Comparison of ENCODE assay signal across 32 cellular contexts in genomic region chr2:239973392-239973791, GRCh38. TPM values are rescaled to one million over a fixed set of nuclear protein-coding genes. Genes with fewer than 3 reads are reported as not detected.
"Had no signal": no experiment of that assay in that cellular context is flagged by ENCODE, and none has a peak within 500 bp of the region (broad histone marks: within the 10 kb centered on the region; RNA-seq: fewer than 3 reads in every experiment).

No MANE protein-coding gene starts in this region.

- FAIRE-seq: astrocyte, islet of Langerhans, pancreas had no signal

- H3K4me1 Mint-ChIP-seq: activated T-helper 17 cell treated with anti-CD3 and anti-CD28 coated beads, Interleukin-2, amount 50 U/mL, for 72 hours; endodermal cell; WTC11 had no signal

- H3K27ac Mint-ChIP-seq: activated CD8-positive, alpha-beta T cell treated with anti-CD3 and anti-CD28 coated beads for 36 hours; activated T-helper 17 cell treated with anti-CD3 and anti-CD28 coated beads, Interleukin-2, amount 50 U/mL, for 72 hours; dendritic cell treated with granulocyte-macrophage colony-stimulating factor and Interleukin-4, amounts not matched to agents 40 ng/mL and 50 ng/mL, for 4 days; endodermal cell; T-helper 17 cell; type B pancreatic cell; WTC11 had no signal

- DNase-seq: activated CD4-positive, alpha-beta T cell treated with anti-CD3 and anti-CD28 coated beads for 1 hour; activated CD4-positive, alpha-beta T cell treated with anti-CD3 and anti-CD28 coated beads, Interleukin-2, amount 50 U/mL, for 1 hour; activated CD8-positive, alpha-beta T cell treated with anti-CD3 and anti-CD28 coated beads for 36 hours; activated gamma-delta T cell treated with Interleukin-2 at 50 U/mL for 16 hours; activated naive CD4-positive, alpha-beta T cell treated with anti-CD3 and anti-CD28 coated beads, Interleukin-2, amount 50 U/mL, for 16 hours; activated T-cell treated with anti-CD3 and anti-CD28 coated beads, Interleukin-2, amount 50 U/mL, for 4 hours; amniotic stem cell; central memory CD4-positive, alpha-beta T cell; endodermal cell; esophagus squamous epithelium; gastrocnemius medialis; glutamatergic neuron; left lung; naive B cell; pancreas; spleen; stimulated activated CD4-positive, alpha-beta T cell treated with anti-CD3 and anti-CD28 coated beads, Interleukin-2, amount 100 ng/mL, for 48 hours; stimulated activated naive CD4-positive, alpha-beta T cell treated with Interleukin-2 at 50 U/mL for 16 hours; T-helper 17 cell; T1000 had no signal

- H3K4me3 Mint-ChIP-seq: activated CD8-positive, alpha-beta T cell treated with anti-CD3 and anti-CD28 coated beads for 36 hours; activated T-cell treated with anti-CD3 and anti-CD28 coated beads, Interleukin-2, amount 50 U/mL, for 4 hours; activated T-helper 17 cell treated with anti-CD3 and anti-CD28 coated beads, Interleukin-2, amount 50 U/mL, for 72 hours; dendritic cell treated with granulocyte-macrophage colony-stimulating factor and Interleukin-4, amounts not matched to agents 40 ng/mL and 50 ng/mL, for 4 days; endodermal cell; naive B cell; T-helper 17 cell; type B pancreatic cell; WTC11 had no signal

- H3K9me3 ChIP-seq: pancreas had no signal

- ATAC-seq: activated CD8-positive, alpha-beta T cell treated with anti-CD3 and anti-CD28 coated beads for 36 hours; activated T-cell treated with anti-CD3 and anti-CD28 coated beads, Interleukin-2, amount 50 U/mL, for 4 hours; activated T-helper 17 cell treated with anti-CD3 and anti-CD28 coated beads, Interleukin-2, amount 50 U/mL, for 72 hours; gastrocnemius medialis; left lung; pancreas; T-helper 17 cell; WTC11 had no signal

- H3K27me3 ChIP-seq: esophagus squamous epithelium, gastrocnemius medialis, left lung, pancreas, right atrium auricular region, spleen had no signal

- H3K4me1 ChIP-seq: left lung, pancreas had no signal

- H3K27ac ChIP-seq: epithelial cell of prostate, esophagus squamous epithelium, gastrocnemius medialis, left lung, pancreas, spleen, thoracic aorta had no signal

- H3K27me3 Mint-ChIP-seq: activated CD8-positive, alpha-beta T cell treated with anti-CD3 and anti-CD28 coated beads for 36 hours; activated T-helper 17 cell treated with anti-CD3 and anti-CD28 coated beads, Interleukin-2, amount 50 U/mL, for 72 hours; dendritic cell treated with granulocyte-macrophage colony-stimulating factor and Interleukin-4, amounts not matched to agents 40 ng/mL and 50 ng/mL, for 4 days; naive B cell; T-helper 17 cell; type B pancreatic cell had no signal

- H3K4me3 ChIP-seq: esophagus squamous epithelium, gastrocnemius medialis, left lung, lung, pancreas, right atrium auricular region, spleen, thoracic aorta had no signal

RNA-seq across cellular contexts. Expression of gene OR6B2, which starts 56.8 kb away (rescaled TPM):
- total RNA-seq: activated CD8-positive, alpha-beta T cell treated with anti-CD3 and anti-CD28 coated beads for 36 hours; activated T-cell treated with anti-CD3 and anti-CD28 coated beads, Interleukin-2, amount 50 U/mL, for 4 hours; activated T-helper 17 cell treated with anti-CD3 and anti-CD28 coated beads, Interleukin-2, amount 50 U/mL, for 72 hours; astrocyte; endodermal cell; esophagus squamous epithelium; gastrocnemius medialis; left lung; lung; pancreas; pulmonary artery endothelial cell; right atrium auricular region; spleen; T-helper 17 cell; thoracic aorta; WTC11 had no signal
- polyA plus RNA-seq: lung, neural cell, pancreas, spleen had no signal
